In genomic region chr3:183038764-183039163, GRCh38 we compare ENCODE assay signal across 12 cellular contexts.
"Had no signal": no experiment of that assay in that cellular context is flagged by ENCODE, and none has a peak within 500 bp of the region (broad histone marks: within the 10 kb centered on the region; RNA-seq: fewer than 3 reads in every experiment).

No MANE protein-coding gene starts in this region.

- H3K9me3 ChIP-seq: left ventricle myocardium inferior, tibial nerve had no signal

- DNase-seq: activated CD4-positive, alpha-beta T cell treated with anti-CD3 and anti-CD28 coated beads for 1 hour; activated CD4-positive, alpha-beta T cell treated with anti-CD3 and anti-CD28 coated beads, Interleukin-2, amount 50 U/mL, for 48 hours; activated gamma-delta T cell treated with Interleukin-2 at 50 U/mL for 16 hours; activated naive CD8-positive, alpha-beta T cell treated with anti-CD3 and anti-CD28 coated beads for 36 hours; activated T-cell treated with anti-CD3 and anti-CD28 coated beads, Interleukin-2, amount 50 U/mL, for 4 hours; aorta; effector CD4-positive, alpha-beta T cell; islet precursor cell; left ventricle myocardium inferior; mesendoderm had no signal

- H3K4me1 ChIP-seq: left ventricle myocardium inferior, tibial nerve had no signal

- ATAC-seq: activated T-cell treated with anti-CD3 and anti-CD28 coated beads, Interleukin-2, amount 50 U/mL, for 4 hours; stimulated activated memory B cell treated with anti-CD40 and anti-IgM and Interleukin-4, amounts not matched to agents 10 μg/mL and 1 μg/mL and 100 μg/mL, for 72 hours had no signal

- H3K4me3 ChIP-seq: left ventricle myocardium inferior, tibial nerve had no signal

- H3K27me3 ChIP-seq: tibial nerve had no signal

- H3K27ac ChIP-seq: left ventricle myocardium inferior, tibial nerve had no signal
